8 cellular contexts compared by ENCODE assay signal in the genomic region with DNA sequence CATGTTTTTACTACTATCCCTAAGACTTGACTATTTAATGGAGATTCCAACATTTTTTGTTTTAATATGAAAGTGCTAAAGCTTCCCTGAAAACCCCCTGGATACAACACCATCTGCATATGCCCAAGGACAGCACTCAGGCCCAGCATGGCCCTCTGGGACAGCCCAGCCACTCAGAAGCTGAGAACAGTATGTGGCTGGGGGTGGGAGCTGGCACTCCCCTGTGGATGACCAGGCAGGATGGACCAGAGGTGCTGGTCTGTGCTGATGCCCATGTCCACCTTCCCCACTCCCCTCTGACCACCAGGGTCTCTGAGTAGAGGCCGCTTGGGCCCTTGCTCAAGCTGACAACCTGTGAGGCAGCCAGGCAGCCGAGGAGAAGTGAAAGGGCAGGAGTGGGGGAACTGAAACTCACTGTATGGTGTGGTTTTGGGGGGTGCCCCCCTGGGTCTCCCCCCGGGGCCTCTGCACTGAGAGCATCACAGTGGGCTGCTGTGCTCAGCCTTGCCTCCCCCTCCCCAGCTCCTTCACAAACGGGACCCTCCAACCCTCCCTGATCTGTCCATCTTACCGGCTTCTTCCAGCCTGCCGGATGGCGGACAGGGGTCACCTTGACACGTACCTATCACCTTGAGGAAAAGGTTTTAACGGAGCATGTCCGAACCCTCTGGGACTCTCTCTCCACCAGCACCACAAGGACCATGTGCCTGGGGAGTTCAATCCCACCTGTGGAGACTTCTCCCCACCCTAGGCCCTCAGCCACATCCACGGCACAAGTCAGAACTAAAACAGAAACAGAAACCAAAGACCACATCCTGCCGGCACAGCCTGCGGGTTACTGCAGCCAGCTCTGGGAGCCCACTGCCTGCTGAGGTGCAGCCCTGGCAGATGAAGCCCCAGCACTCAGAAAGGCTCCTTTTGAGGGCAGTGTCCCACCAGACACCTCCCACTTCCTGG. TPM values are rescaled to one million over a fixed set of nuclear protein-coding genes. Genes with fewer than 3 reads are reported as not detected.
DNase-seq lines count a peak whose midpoint lies in the region; ATAC-seq and TF ChIP-seq lines count a peak whose summit lies in the region.

A gene (minus strand): TSS at position 785 of the 957 bp plus-strand sequence. CDS start 14,798 bp downstream, outside the sequence.

- peak; percentile 80 for ATAC-seq in GM18519 (IDR thresholded peaks at IDR 0.05; ENCODE audit: low FRiP score, unreplicated experiment)
- peak; percentile 87 for ATAC-seq in HG02970 (IDR thresholded peaks at IDR 0.05; ENCODE audit: low FRiP score, unreplicated experiment)
- peak; percentile 69 for ATAC-seq in lung (ENCODE audit: insufficient read depth, low FRiP score)

- H3K4me3 ChIP-seq in SJSA1 (peak within 1 kb of the TSS; percentile 39), lung (peak within 1 kb of the TSS; percentile 41)

- 18 to 43% methylated on average over 13 of the region's 13 CpGs for WGBS in lung, 2 donors

- H3K36me3 ChIP-seq in SJSA1 (no peaks in the 10 kb centered on the region), lung (ENCODE audit: control insufficient read depth in 2 of 2, insufficient read depth in 2 of 2, low read length in 2 of 2) (peaks cover 0 to 2% of the 10 kb centered on the region in 2 donors)

- H3K27ac ChIP-seq in SJSA1 (peak within 1 kb of the TSS; percentile 37), lung (ENCODE audit: low read depth in 1 of 2, low read length in 1 of 2) (peak within 1 kb of the TSS; percentile 35 to 86)

- no peaks in the 10 kb centered on the region for H3K27me3 ChIP-seq in SJSA1 (replicated peaks)
- H3K27me3 ChIP-seq in lung (ENCODE audit: control insufficient read depth, insufficient read depth), result no peaks in the 10 kb centered on the region

- H3K4me1 ChIP-seq in SJSA1 (replicated peaks) (peaks cover 12% of the 10 kb centered on the region), lung (ENCODE audit: control insufficient read depth in 2 of 2, insufficient read depth in 2 of 2, low read length in 2 of 2) (peaks cover 0 to 2% of the 10 kb centered on the region in 2 donors)

- H3K9me3 ChIP-seq in SJSA1 (replicated peaks) (no peaks in the 10 kb centered on the region), lung (ENCODE audit: control insufficient read depth in 2 of 2, insufficient read depth in 1 of 2, low read length in 1 of 2) (peaks cover 0 to 4% of the 10 kb centered on the region in 2 donors)

- peak in 1 of 2 experiments; percentile 47 for DNase-seq in SJSA1 (ENCODE audit: low read depth in 1 of 2, low spot score in 2 of 2)
- peak; percentile 62 for DNase-seq in activated naive CD4-positive, alpha-beta T cell treated with anti-CD3 and anti-CD28 coated beads, Interleukin-2, amount 50 U/mL, for 16 hours
- peak; percentile 38 for DNase-seq in lung (ENCODE audit: low spot score)
- DNase-seq in stimulated activated CD8-positive, alpha-beta memory T cell treated with anti-CD3 and anti-CD28 coated beads, Interleukin-7, amount 100 ng/mL, for 48 hours (ENCODE audit: extremely low read depth in 1 of 2, low read depth in 1 of 2), result peak; percentile 62 to 63
- no peak for DNase-seq in GF-D8 (lab: John Stamatoyannopoulos, UW)
- DNase-seq in NCI-H510A treated with DMSO at 0.1 percent for 48 hours (lab: John Stamatoyannopoulos, UW), result no peak

- no peak for TF ChIP-seq CTCF in lung (IDR thresholded peaks at IDR 0.05; ENCODE audit: control extremely low read depth, extremely low read depth)

RNA-seq across cellular contexts. Expression of the gene that starts here (rescaled TPM):
- 0.71 and 10.9 TPM in 2 replicates for total RNA-seq in SJSA1 (2014; rRNA removed; shearing (Covaris generic))
- 1 to 10 TPM; 1.5 to 4.5 TPM for total RNA-seq in lung
- polyA plus RNA-seq in lung, result 1 to 10 TPM; 1.5 to 3.5 TPM

Comparison
In these comparisons a context has a peak if more than half of its experiments do, and no peak if none do; other contexts are left out.
1. DNase-seq: peak in activated naive CD4-positive, alpha-beta T cell treated with anti-CD3 and anti-CD28 coated beads, Interleukin-2, amount 50 U/mL, for 16 hours (single experiment), lung (single experiment) and stimulated activated CD8-positive, alpha-beta memory T cell treated with anti-CD3 and anti-CD28 coated beads, Interleukin-7, amount 100 ng/mL, for 48 hours (2 of 2); none in GF-D8 (single experiment) and NCI-H510A treated with DMSO at 0.1 percent for 48 hours (single experiment).
2. Peak in every context shown above with its lines, with median percentiles within 50 percentile points of each other: ATAC-seq.